Comparison of ENCODE assay signal across 9 cellular contexts in the genomic region with DNA sequence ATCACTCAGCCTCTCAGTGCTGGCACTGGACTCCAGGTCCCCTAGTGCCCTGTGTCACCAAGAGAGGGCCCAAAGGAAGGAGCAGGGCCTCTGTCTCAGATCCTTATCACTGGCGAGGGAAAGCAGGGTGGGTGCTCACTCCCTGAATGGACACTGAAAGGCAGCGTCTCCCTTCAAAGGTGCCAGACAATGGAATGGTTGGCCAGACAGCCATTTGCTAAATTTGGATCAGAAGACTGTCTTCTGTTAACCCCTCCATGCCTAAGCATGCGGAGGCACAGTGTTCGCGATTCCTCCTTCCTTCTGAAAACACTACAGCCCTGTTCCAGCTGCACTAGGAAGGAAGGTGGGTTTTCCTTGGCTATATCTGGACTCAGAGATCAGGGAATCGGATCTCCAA. TPM values are rescaled to one million over a fixed set of nuclear protein-coding genes. Genes with fewer than 3 reads are reported as not detected.
DNase-seq lines count a peak whose midpoint lies in the region; ATAC-seq, FAIRE-seq and TF ChIP-seq lines count a peak whose summit lies in the region.
"Had no signal": no experiment of that assay in that cellular context is flagged by ENCODE, and none has a peak within 500 bp of the region (broad histone marks: within the 10 kb centered on the region; RNA-seq: fewer than 3 reads in every experiment).

No MANE protein-coding gene starts in this region.

- H3K36me3 ChIP-seq in RWPE2 (ENCODE audit: low read depth) (no peaks in the 10 kb centered on the region), esophagus squamous epithelium (no peaks in the 10 kb centered on the region), rectal smooth muscle tissue (ENCODE audit: control insufficient read depth, insufficient read depth, low read length) (no peaks in the 10 kb centered on the region), ascending aorta (no peaks in the 10 kb centered on the region)

- TF ChIP-seq CTCF in Calu3 (IDR thresholded peaks at IDR 0.05; ENCODE audit: unreplicated experiment) (no peak), RWPE2 (IDR thresholded peaks at IDR 0.05; ENCODE audit: poor library complexity, severe bottlenecking) (no peak), esophagus squamous epithelium (IDR thresholded peaks at IDR 0.05) (no peak), ascending aorta (IDR thresholded peaks at IDR 0.05) (no peak)

- no peaks in the 10 kb centered on the region for H3K27me3 ChIP-seq in RWPE2 (ENCODE audit: insufficient read depth, poor library complexity, severe bottlenecking)
- peaks cover 18 to 71% (median 21%) of the 10 kb centered on the region in 4 donors for H3K27me3 ChIP-seq in esophagus squamous epithelium
- peaks cover 8% of the 10 kb centered on the region for H3K27me3 ChIP-seq in rectal smooth muscle tissue (ENCODE audit: control insufficient read depth, insufficient read depth, low read length)
- H3K27me3 ChIP-seq in ascending aorta: peaks cover 32% of the 10 kb centered on the region

- intact Hi-C loops in Calu3 (cut with micrococcal nuclease; ENCODE audit: unreplicated experiment): no loop called here
- intact Hi-C loops in esophagus squamous epithelium (cut with DNase I): no loop called here
- intact Hi-C loops in ascending aorta (cut with DNase I): no loop called here

- H3K9me3 Mint-ChIP-seq in Calu3 (ENCODE audit: low read depth, unreplicated experiment): no peaks in the 10 kb centered on the region
- H3K9me3 Mint-ChIP-seq: activated T-cell treated with anti-CD3 and anti-CD28 coated beads, Interleukin-2, amount 50 U/mL, for 4 hours had no signal

- H3K4me1 Mint-ChIP-seq in Calu3 (ENCODE audit: low read depth, unreplicated experiment): peaks cover 43% of the 10 kb centered on the region

- H3K9ac ChIP-seq in rectal smooth muscle tissue (ENCODE audit: low read length): no peak overlapping the region

- peaks cover 3% of the 10 kb centered on the region for H3K27me3 Mint-ChIP-seq in Calu3 (ENCODE audit: unreplicated experiment)

- ATAC-seq in RWPE2 (ENCODE audit: low read depth): no peak

- CTCF ChIA-PET in Calu3 (lab: Charles Lee): interaction anchor here (0.6 to 9.8 kb wide), 54 partner anchors 10 to 1318 kb away, joined by 3 to 496 read pairs (median 7); a partner anchor contains a TSS

- H3K27ac ChIP-seq in RWPE2 (ENCODE audit: poor library complexity, severe bottlenecking): peak overlapping the region; percentile 70
- H3K27ac ChIP-seq in esophagus squamous epithelium: peak overlapping the region; percentile 63 to 87 (median 74)
- no peak overlapping the region for H3K27ac ChIP-seq in rectal smooth muscle tissue (ENCODE audit: low read depth, low read length)
- no peak overlapping the region for H3K27ac ChIP-seq in ascending aorta

- H3K9me3 ChIP-seq in RWPE2 (ENCODE audit: severe bottlenecking): no peaks in the 10 kb centered on the region
- no peaks in the 10 kb centered on the region for H3K9me3 ChIP-seq in esophagus squamous epithelium
- no peaks in the 10 kb centered on the region for H3K9me3 ChIP-seq in ascending aorta

- no peak for DNase-seq in Calu3
- DNase-seq in RWPE2 (ENCODE audit: low spot score): no peak
- no peak for DNase-seq in esophagus squamous epithelium (lab: John Stamatoyannopoulos, UW)
- DNase-seq in ascending aorta (ENCODE audit: low spot score in 2 of 2): no peak
- no peak for DNase-seq in SW 1271 (lab: John Stamatoyannopoulos, UW)
- DNase-seq in NCI-H69 (lab: John Stamatoyannopoulos, UW): no peak
- no peak for DNase-seq in GM12892 (ENCODE audit: insufficient read length)

- H3K27ac Mint-ChIP-seq in Calu3 (ENCODE audit: unreplicated experiment): peak overlapping the region; percentile 11

- H3K4me3 ChIP-seq in RWPE2 (ENCODE audit: severe bottlenecking) (no peak overlapping the region), esophagus squamous epithelium (peak overlapping the region in 3 of 4 donors; percentile 46 to 70 (median 47)), rectal smooth muscle tissue (ENCODE audit: low read length) (peak overlapping the region; percentile 70), ascending aorta (peak overlapping the region in 1 of 2 donors; percentile 58)

- H3K4me1 ChIP-seq in RWPE2 (ENCODE audit: insufficient read depth, poor library complexity, severe bottlenecking) (peaks cover 9% of the 10 kb centered on the region), esophagus squamous epithelium (peaks cover 26 to 78% (median 41%) of the 10 kb centered on the region in 3 donors), rectal smooth muscle tissue (ENCODE audit: control insufficient read depth, insufficient read depth, low read length) (peaks cover 8% of the 10 kb centered on the region), ascending aorta (peaks cover 7 to 14% of the 10 kb centered on the region in 2 donors)

- peak overlapping the region; percentile 78 for H3K4me3 Mint-ChIP-seq in Calu3 (ENCODE audit: low read depth, unreplicated experiment)

- FAIRE-seq in GM12892 (lab: Jason Lieb, UNC): no peak

- WGBS in esophagus squamous epithelium, 2 donors: 69 to 70% methylated on average over 2 to 6 of the region's 6 CpGs

- H3K36me3 Mint-ChIP-seq in Calu3 (ENCODE audit: insufficient read depth, unreplicated experiment): peaks cover 37% of the 10 kb centered on the region

- no TSS peak for BruUV-seq in Calu3 (replicated peaks; lab: Mats Ljungman, UMichigan)

- TF ChIP-seq POLR2A in esophagus squamous epithelium (IDR thresholded peaks at IDR 0.05) (no peak), GM12892 (IDR thresholded peaks at IDR 0.05; ENCODE audit: low read depth, low read length) (no peak)

RNA-seq across cellular contexts. Expression of a gene that starts 48.4 kb away (rescaled TPM):
- total RNA-seq in Calu3 (2022) (46.6 and 46.7 TPM in 2 replicates), esophagus squamous epithelium (1 to 10 TPM in 3 of 4 donors, under 1 TPM in 1; 0.09 to 1.7 (median 1.3) TPM), ascending aorta (not detected)
- 0.13 TPM for polyA plus RNA-seq in GM12892 (2012; ENCODE audit: missing spikeins)

Comparison
In these comparisons a context has a peak if more than half of its experiments do, and no peak if none do; other contexts are left out.
1. H3K27ac ChIP-seq: peak in RWPE2 (single experiment) and esophagus squamous epithelium (4 of 4); none in rectal smooth muscle tissue (single experiment) and ascending aorta (0 of 2).
2. RNA of a gene that starts 48.4 kb away (total RNA-seq): 46.6 to 46.7 TPM in Calu3; 0.09 to 1.7 TPM in esophagus squamous epithelium and not detected in ascending aorta (single experiment); every median in the first group is over 10 times any median in the second.